In genomic region chr1:207974146-207974545, GRCh38 we compare ENCODE assay signal across 1 cellular context.
TF ChIP-seq lines count a peak whose summit lies in the region.

No MANE protein-coding gene starts in this region.

TF ChIP-seq in GM12878, 131 proteins besides CTCF, POLR2A, EP300 and RAD21 (continued from another document):
- TF ChIP-seq, protein P1, sequence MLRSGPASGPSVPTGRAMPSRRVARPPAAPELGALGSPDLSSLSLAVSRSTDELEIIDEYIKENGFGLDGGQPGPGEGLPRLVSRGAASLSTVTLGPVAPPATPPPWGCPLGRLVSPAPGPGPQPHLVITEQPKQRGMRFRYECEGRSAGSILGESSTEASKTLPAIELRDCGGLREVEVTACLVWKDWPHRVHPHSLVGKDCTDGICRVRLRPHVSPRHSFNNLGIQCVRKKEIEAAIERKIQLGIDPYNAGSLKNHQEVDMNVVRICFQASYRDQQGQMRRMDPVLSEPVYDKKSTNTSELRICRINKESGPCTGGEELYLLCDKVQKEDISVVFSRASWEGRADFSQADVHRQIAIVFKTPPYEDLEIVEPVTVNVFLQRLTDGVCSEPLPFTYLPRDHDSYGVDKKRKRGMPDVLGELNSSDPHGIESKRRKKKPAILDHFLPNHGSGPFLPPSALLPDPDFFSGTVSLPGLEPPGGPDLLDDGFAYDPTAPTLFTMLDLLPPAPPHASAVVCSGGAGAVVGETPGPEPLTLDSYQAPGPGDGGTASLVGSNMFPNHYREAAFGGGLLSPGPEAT (IDR thresholded peaks at IDR 0.05; ENCODE audit: low read depth), result peak; percentile 44; the same call in 1 of the 2 replicates
- TF ChIP-seq ZBTB40 (IDR thresholded peaks at IDR 0.05; ENCODE audit: borderline replicate concordance), result peak; percentile 67; the same call in 1 of the 2 replicates
- TF ChIP-seq, protein P2, sequence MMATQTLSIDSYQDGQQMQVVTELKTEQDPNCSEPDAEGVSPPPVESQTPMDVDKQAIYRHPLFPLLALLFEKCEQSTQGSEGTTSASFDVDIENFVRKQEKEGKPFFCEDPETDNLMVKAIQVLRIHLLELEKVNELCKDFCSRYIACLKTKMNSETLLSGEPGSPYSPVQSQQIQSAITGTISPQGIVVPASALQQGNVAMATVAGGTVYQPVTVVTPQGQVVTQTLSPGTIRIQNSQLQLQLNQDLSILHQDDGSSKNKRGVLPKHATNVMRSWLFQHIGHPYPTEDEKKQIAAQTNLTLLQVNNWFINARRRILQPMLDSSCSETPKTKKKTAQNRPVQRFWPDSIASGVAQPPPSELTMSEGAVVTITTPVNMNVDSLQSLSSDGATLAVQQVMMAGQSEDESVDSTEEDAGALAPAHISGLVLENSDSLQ (IDR thresholded peaks at IDR 0.05), result peak; percentile 42; the same call in 1 of the 2 replicates
- 0 out of 2 replicates have a peak, but pooled peaks have one; percentile 52 for TF ChIP-seq NBN (IDR thresholded peaks at IDR 0.05)
